ENCODE assay signal across 8 cellular contexts in genomic region chr5:133111299-133111698, GRCh38. TPM values are rescaled to one million over a fixed set of nuclear protein-coding genes. Genes with fewer than 3 reads are reported as not detected.
DNase-seq lines count a peak whose midpoint lies in the region; ATAC-seq, FAIRE-seq and TF ChIP-seq lines count a peak whose summit lies in the region.

No MANE protein-coding gene starts in this region.

- peaks cover 30% of the 10 kb centered on the region for H3K4me1 Mint-ChIP-seq in activated T-cell treated with anti-CD3 and anti-CD28 coated beads, Interleukin-2, amount 50 U/mL, for 24 hours (ENCODE audit: low read depth)
- H3K4me1 Mint-ChIP-seq in natural killer cell treated with Interleukin-12 subunit alpha and Interleukin-12 subunit beta and Interleukin-15 and Interleukin-18, amount 100 ng/mL, for 72 hours (ENCODE audit: low read depth in 2 of 2) = peaks cover 6 to 13% of the 10 kb centered on the region in 2 donors
- peaks cover 62 to 79% of the 10 kb centered on the region in 2 donors for H3K4me1 Mint-ChIP-seq in stimulated activated naive B cell treated with anti-CD40 and anti-IgM and Interleukin-4, amounts not matched to agents 10 μg/mL and 1 μg/mL and 100 μg/mL, for 72 hours

- no peaks in the 10 kb centered on the region for H3K9me3 Mint-ChIP-seq in activated T-cell treated with anti-CD3 and anti-CD28 coated beads, Interleukin-2, amount 50 U/mL, for 24 hours
- no peaks in the 10 kb centered on the region for H3K9me3 Mint-ChIP-seq in natural killer cell treated with Interleukin-12 subunit alpha and Interleukin-12 subunit beta and Interleukin-15 and Interleukin-18, amount 100 ng/mL, for 72 hours
- H3K9me3 Mint-ChIP-seq in stimulated activated naive B cell treated with anti-CD40 and anti-IgM and Interleukin-4, amounts not matched to agents 10 μg/mL and 1 μg/mL and 100 μg/mL, for 72 hours = peaks cover 0 to 5% of the 10 kb centered on the region in 2 donors

- peak; percentile 98 for TF ChIP-seq RAD21 in Ishikawa (IDR thresholded peaks at IDR 0.05; ENCODE audit: low read depth)

- no peak for TF ChIP-seq EP300 in Ishikawa (IDR thresholded peaks at IDR 0.05; ENCODE audit: borderline replicate concordance)

- peak; percentile 58 to 67 for ATAC-seq in natural killer cell treated with Interleukin-12 subunit alpha and Interleukin-12 subunit beta and Interleukin-15 and Interleukin-18, amount 100 ng/mL, for 72 hours
- ATAC-seq in stimulated activated naive B cell treated with anti-CD40 and anti-IgM and Interleukin-4, amounts not matched to agents 10 μg/mL and 1 μg/mL and 100 μg/mL, for 72 hours (replicated peaks) = peak; percentile 51 to 60
- ATAC-seq in HG02642 (IDR thresholded peaks at IDR 0.05; ENCODE audit: poor library complexity, unreplicated experiment) = no peak

- peak; percentile 83 for TF ChIP-seq CTCF in GM12874 (IDR thresholded peaks at IDR 0.05; ENCODE audit: insufficient read depth, low read depth, low read length)

- H3K27me3 Mint-ChIP-seq in activated T-cell treated with anti-CD3 and anti-CD28 coated beads, Interleukin-2, amount 50 U/mL, for 24 hours = peaks cover 4% of the 10 kb centered on the region
- H3K27me3 Mint-ChIP-seq in natural killer cell treated with Interleukin-12 subunit alpha and Interleukin-12 subunit beta and Interleukin-15 and Interleukin-18, amount 100 ng/mL, for 72 hours = peaks cover 0 to 4% of the 10 kb centered on the region in 2 donors
- no peaks in the 10 kb centered on the region for H3K27me3 Mint-ChIP-seq in stimulated activated naive B cell treated with anti-CD40 and anti-IgM and Interleukin-4, amounts not matched to agents 10 μg/mL and 1 μg/mL and 100 μg/mL, for 72 hours

- DNase-seq in RCC 7860 (ENCODE audit: low spot score) (peak; percentile 54), fibroblast of gingiva (ENCODE audit: low read depth) (peak; percentile 76)
- DNase-seq in activated T-cell treated with anti-CD3 and anti-CD28 coated beads, Interleukin-2, amount 50 U/mL, for 24 hours = peak; percentile 84
- peak; percentile 69 for DNase-seq in natural killer cell treated with Interleukin-12 subunit alpha and Interleukin-12 subunit beta and Interleukin-15 and Interleukin-18, amount 100 ng/mL, for 72 hours (ENCODE audit: low spot score)
- DNase-seq in stimulated activated naive B cell treated with anti-CD40 and anti-IgM and Interleukin-4, amounts not matched to agents 10 μg/mL and 1 μg/mL and 100 μg/mL, for 72 hours = peak; percentile 75

- FAIRE-seq in RCC 7860 (lab: Jason Lieb, UNC) = no peak

- no peak overlapping the region for H3K27ac Mint-ChIP-seq in activated T-cell treated with anti-CD3 and anti-CD28 coated beads, Interleukin-2, amount 50 U/mL, for 24 hours
- no peak overlapping the region for H3K27ac Mint-ChIP-seq in natural killer cell treated with Interleukin-12 subunit alpha and Interleukin-12 subunit beta and Interleukin-15 and Interleukin-18, amount 100 ng/mL, for 72 hours
- H3K27ac Mint-ChIP-seq in stimulated activated naive B cell treated with anti-CD40 and anti-IgM and Interleukin-4, amounts not matched to agents 10 μg/mL and 1 μg/mL and 100 μg/mL, for 72 hours = peak overlapping the region; percentile 87

- no peak overlapping the region for H3K4me3 Mint-ChIP-seq in activated T-cell treated with anti-CD3 and anti-CD28 coated beads, Interleukin-2, amount 50 U/mL, for 24 hours
- no peak overlapping the region for H3K4me3 Mint-ChIP-seq in natural killer cell treated with Interleukin-12 subunit alpha and Interleukin-12 subunit beta and Interleukin-15 and Interleukin-18, amount 100 ng/mL, for 72 hours
- no peak overlapping the region for H3K4me3 Mint-ChIP-seq in stimulated activated naive B cell treated with anti-CD40 and anti-IgM and Interleukin-4, amounts not matched to agents 10 μg/mL and 1 μg/mL and 100 μg/mL, for 72 hours

- H3K36me3 Mint-ChIP-seq in activated T-cell treated with anti-CD3 and anti-CD28 coated beads, Interleukin-2, amount 50 U/mL, for 24 hours (ENCODE audit: low read depth) = peaks cover 4% of the 10 kb centered on the region
- H3K36me3 Mint-ChIP-seq in natural killer cell treated with Interleukin-12 subunit alpha and Interleukin-12 subunit beta and Interleukin-15 and Interleukin-18, amount 100 ng/mL, for 72 hours = no peaks in the 10 kb centered on the region
- peaks cover 12 to 13% of the 10 kb centered on the region in 2 donors for H3K36me3 Mint-ChIP-seq in stimulated activated naive B cell treated with anti-CD40 and anti-IgM and Interleukin-4, amounts not matched to agents 10 μg/mL and 1 μg/mL and 100 μg/mL, for 72 hours

TF ChIP-seq in Ishikawa, 13 proteins besides CTCF, POLR2A, EP300 and RAD21:
- TF ChIP-seq USF1 (IDR thresholded peaks at IDR 0.05) (no peak), REST (IDR thresholded peaks at IDR 0.05; ENCODE audit: low read depth) (no peak)

RNA-seq across cellular contexts. Expression of gene HSPA4, which starts 59.5 kb away (rescaled TPM):
- 100 to 1,000 TPM; 136 to 145 TPM for total RNA-seq in natural killer cell treated with Interleukin-12 subunit alpha and Interleukin-12 subunit beta and Interleukin-15 and Interleukin-18, amount 100 ng/mL, for 72 hours
